In the genomic region with DNA sequence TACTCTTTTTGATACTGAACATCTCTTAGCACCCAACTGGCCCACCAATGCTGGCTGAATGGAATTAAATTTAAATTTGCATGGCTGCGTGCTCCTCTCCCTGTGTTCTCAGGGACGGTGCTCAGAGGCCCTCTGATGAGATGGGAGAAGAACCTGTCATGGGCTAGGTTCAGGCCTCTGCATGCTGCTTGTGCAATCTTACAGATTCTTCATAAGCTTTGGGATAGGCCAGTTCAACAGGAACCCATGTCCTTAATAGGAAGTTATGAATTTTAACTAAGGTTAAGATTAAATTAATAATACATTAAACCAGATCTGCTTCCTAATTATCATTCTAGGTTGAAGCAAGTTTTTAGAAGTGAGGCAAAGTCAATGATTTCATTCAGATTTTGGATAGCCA, we compare ENCODE assay signal across 21 cellular contexts.
A peak's percentile ranks its signal among the peaks of the same experiment; 100 is the strongest.
DNase-seq lines count a peak whose midpoint lies in the region; ATAC-seq and TF ChIP-seq lines count a peak whose summit lies in the region.
"Had no signal": no experiment of that assay in that cellular context is flagged by ENCODE, and none has a peak within 500 bp of the region (broad histone marks: within the 10 kb centered on the region; RNA-seq: fewer than 3 reads in every experiment).

No MANE protein-coding gene starts in this region.

- no peaks in the 10 kb centered on the region for H3K27me3 ChIP-seq in SK-N-SH (ENCODE audit: insufficient read depth)
- H3K27me3 ChIP-seq: dorsolateral prefrontal cortex, testis had no signal

- intact Hi-C loops in lower leg skin (cut with DNase I; ENCODE audit: low total_unique reads), result no loop called here

- no peak for DNase-seq in SK-N-SH
- DNase-seq in epithelial cell of prostate (ENCODE audit: low read depth, low spot score), result no peak
- DNase-seq in neural crest cell (ENCODE audit: low read depth, low spot score), result no peak
- DNase-seq in lower leg skin (ENCODE audit: low spot score in 2 of 2), result no peak
- DNase-seq in NCI-H1092 (lab: John Stamatoyannopoulos, UW), result no peak
- no peak for DNase-seq in NCI-H2029 (lab: John Stamatoyannopoulos, UW)
- DNase-seq: activated CD4-positive, alpha-beta T cell treated with anti-CD3 and anti-CD28 coated beads, Interleukin-2, amount 10 ng/mL, durations not matched to agents 7 days and 5 days; activated naive CD4-positive, alpha-beta T cell treated with anti-CD3 and anti-CD28 coated beads for 36 hours; C1 segment of cervical spinal cord; DMS 273 treated with DMSO at 0.1 percent for 48 hours; dorsolateral prefrontal cortex; GF-D8; hypothalamus; NCI-H2029 treated with DMSO at 0.1 percent for 48 hours; NCI-H524 treated with DMSO at 0.1 percent for 48 hours; OCI-M1; small intestine; testis had no signal

- H3F3A ChIP-seq in SK-N-SH (replicated peaks; ENCODE audit: insufficient read depth), result peaks cover 32% of the 10 kb centered on the region

- CTCF ChIA-PET in SK-N-SH (lab: Yijun Ruan, JAX), result no interaction called here

- no peak overlapping the region for H3K4me3 Mint-ChIP-seq in neural crest cell
- H3K4me3 Mint-ChIP-seq: activated CD4-positive, alpha-beta T cell treated with anti-CD3 and anti-CD28 coated beads, Interleukin-2, amount 10 ng/mL, durations not matched to agents 7 days and 5 days; activated naive CD4-positive, alpha-beta T cell treated with anti-CD3 and anti-CD28 coated beads for 36 hours had no signal

- H3K4me3 ChIP-seq in SK-N-SH (ENCODE audit: low read depth in 2 of 2, low read length in 1 of 2), result no peak overlapping the region
- H3K4me3 ChIP-seq in lower leg skin (ENCODE audit: low read depth, poor library complexity, severe bottlenecking), result no peak overlapping the region
- H3K4me3 ChIP-seq: dorsolateral prefrontal cortex, testis had no signal

- H3K4me1 Mint-ChIP-seq in neural crest cell, result peaks cover 75% of the 10 kb centered on the region
- H3K4me1 Mint-ChIP-seq: activated CD4-positive, alpha-beta T cell treated with anti-CD3 and anti-CD28 coated beads, Interleukin-2, amount 10 ng/mL, durations not matched to agents 7 days and 5 days had no signal

- no peaks in the 10 kb centered on the region for H3K9me3 ChIP-seq in SK-N-SH
- H3K9me3 ChIP-seq: testis had no signal

- H3K79me2 ChIP-seq in SK-N-SH (ENCODE audit: insufficient read depth), result no peaks in the 10 kb centered on the region

- TF ChIP-seq EP300 in SK-N-SH (IDR thresholded peaks at IDR 0.05; ENCODE audit: borderline replicate concordance in 1 of 2, low read depth in 1 of 2, low read length in 1 of 2), result no peak

- H3K27ac Mint-ChIP-seq in neural crest cell (ENCODE audit: unreplicated experiment), result peak overlapping the region; percentile 99
- H3K27ac Mint-ChIP-seq: activated CD4-positive, alpha-beta T cell treated with anti-CD3 and anti-CD28 coated beads, Interleukin-2, amount 10 ng/mL, durations not matched to agents 7 days and 5 days; activated naive CD4-positive, alpha-beta T cell treated with anti-CD3 and anti-CD28 coated beads for 36 hours had no signal

- H3K4me2 ChIP-seq in SK-N-SH, result peak overlapping the region; percentile 73; the same call in 1 of the 2 replicates

- no peaks in the 10 kb centered on the region for H3K9me3 Mint-ChIP-seq in neural crest cell
- H3K9me3 Mint-ChIP-seq: activated CD4-positive, alpha-beta T cell treated with anti-CD3 and anti-CD28 coated beads, Interleukin-2, amount 10 ng/mL, durations not matched to agents 7 days and 5 days; activated naive CD4-positive, alpha-beta T cell treated with anti-CD3 and anti-CD28 coated beads for 36 hours had no signal

- no peaks in the 10 kb centered on the region for H4K20me1 ChIP-seq in SK-N-SH (ENCODE audit: insufficient read depth)

- WGBS in SK-N-SH (ENCODE audit: low lambda C conversion rate), result 100% methylated on average over 2 of the region's 2 CpGs
- WGBS in lower leg skin, 2 donors, result 61 to 64% methylated on average over 2 of the region's 2 CpGs

- TF ChIP-seq CTCF in SK-N-SH (IDR thresholded peaks at IDR 0.05) (no peak), neural crest cell (conservative IDR thresholded peaks at IDR 0.05) (no peak), lower leg skin (IDR thresholded peaks at IDR 0.05) (no peak)

- H3K27me3 Mint-ChIP-seq in neural crest cell (ENCODE audit: low read depth), result no peaks in the 10 kb centered on the region
- H3K27me3 Mint-ChIP-seq: activated CD4-positive, alpha-beta T cell treated with anti-CD3 and anti-CD28 coated beads, Interleukin-2, amount 10 ng/mL, durations not matched to agents 7 days and 5 days had no signal

- H2AFZ ChIP-seq in SK-N-SH (ENCODE audit: low read depth), result no peak overlapping the region

- no peaks in the 10 kb centered on the region for H3K9me2 ChIP-seq in SK-N-SH

- H3K36me3 ChIP-seq in SK-N-SH (replicated peaks in 1 of 2; ENCODE audit: control insufficient read depth in 1 of 2, insufficient read depth in 2 of 2, low read length in 1 of 2), result no peaks in the 10 kb centered on the region

- TF ChIP-seq RAD21 in SK-N-SH (IDR thresholded peaks at IDR 0.05; ENCODE audit: low read length), result no peak

- peak overlapping the region; percentile 63; the same call in 1 of the 2 replicates for H3K9ac ChIP-seq in SK-N-SH

- no peak for TF ChIP-seq POLR2A in lower leg skin (IDR thresholded peaks at IDR 0.05)

- peak overlapping the region in 1 of 2 experiments; percentile 96; a peak in 3 of 4 replicates for H3K27ac ChIP-seq in SK-N-SH (ENCODE audit: low read depth in 2 of 2, low read length in 1 of 2)
- H3K27ac ChIP-seq in epithelial cell of prostate, result peak overlapping the region; percentile 86
- H3K27ac ChIP-seq: 22Rv1, dorsolateral prefrontal cortex, testis had no signal

- POLR2A ChIA-PET in SK-N-SH (lab: Yijun Ruan, JAX), result no interaction called here

- H3K4me1 ChIP-seq in SK-N-SH (ENCODE audit: control insufficient read depth in 1 of 2, insufficient read depth in 2 of 2, low read depth in 1 of 2, low read length in 1 of 2), result peaks cover 9 to 20% of the 10 kb centered on the region in 2 experiments
- H3K4me1 ChIP-seq: testis had no signal

- H3K36me3 Mint-ChIP-seq in neural crest cell (ENCODE audit: low read depth), result no peaks in the 10 kb centered on the region

- ATAC-seq in SK-N-SH treated with all-trans-retinoic acid at 6 μM for 48 hours (no peak), HG03378 (IDR thresholded peaks at IDR 0.05; ENCODE audit: unreplicated experiment) (no peak)

TF ChIP-seq in SK-N-SH, 30 proteins besides CTCF, POLR2A, EP300 and RAD21 (continues in another document):
- TF ChIP-seq NRF1 (IDR thresholded peaks at IDR 0.05; ENCODE audit: low read depth, low read length) (no peak), USF1 (IDR thresholded peaks at IDR 0.05; ENCODE audit: borderline replicate concordance, low read depth) (no peak), MXI1 (IDR thresholded peaks at IDR 0.05; ENCODE audit: low read depth, low read length) (no peak), FOXM1 (IDR thresholded peaks at IDR 0.05; ENCODE audit: low read depth) (no peak)
- TF ChIP-seq, protein P1, sequence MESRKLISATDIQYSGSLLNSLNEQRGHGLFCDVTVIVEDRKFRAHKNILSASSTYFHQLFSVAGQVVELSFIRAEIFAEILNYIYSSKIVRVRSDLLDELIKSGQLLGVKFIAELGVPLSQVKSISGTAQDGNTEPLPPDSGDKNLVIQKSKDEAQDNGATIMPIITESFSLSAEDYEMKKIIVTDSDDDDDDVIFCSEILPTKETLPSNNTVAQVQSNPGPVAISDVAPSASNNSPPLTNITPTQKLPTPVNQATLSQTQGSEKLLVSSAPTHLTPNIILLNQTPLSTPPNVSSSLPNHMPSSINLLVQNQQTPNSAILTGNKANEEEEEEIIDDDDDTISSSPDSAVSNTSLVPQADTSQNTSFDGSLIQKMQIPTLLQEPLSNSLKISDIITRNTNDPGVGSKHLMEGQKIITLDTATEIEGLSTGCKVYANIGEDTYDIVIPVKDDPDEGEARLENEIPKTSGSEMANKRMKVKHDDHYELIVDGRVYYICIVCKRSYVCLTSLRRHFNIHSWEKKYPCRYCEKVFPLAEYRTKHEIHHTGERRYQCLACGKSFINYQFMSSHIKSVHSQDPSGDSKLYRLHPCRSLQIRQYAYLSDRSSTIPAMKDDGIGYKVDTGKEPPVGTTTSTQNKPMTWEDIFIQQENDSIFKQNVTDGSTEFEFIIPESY (IDR thresholded peaks at IDR 0.05; ENCODE audit: borderline replicate concordance, low read depth), result no peak

TF ChIP-seq in SK-N-SH treated with all-trans-retinoic acid at 6 μM for 48 hours, 23 proteins besides CTCF, POLR2A, EP300 and RAD21 (continues in another document):
- no peak for TF ChIP-seq BACH2 (CRISPR knock-in tag; IDR thresholded peaks at IDR 0.05; ENCODE audit: borderline replicate concordance)
- no peak for TF ChIP-seq TCF4 (CRISPR knock-in tag; IDR thresholded peaks at IDR 0.05; ENCODE audit: borderline replicate concordance)
- TF ChIP-seq PPARA (CRISPR knock-in tag; IDR thresholded peaks at IDR 0.05; ENCODE audit: borderline replicate concordance), result no peak
- no peak for TF ChIP-seq ZFP3 (CRISPR knock-in tag; IDR thresholded peaks at IDR 0.05)
- TF ChIP-seq GLIS3 (CRISPR knock-in tag; IDR thresholded peaks at IDR 0.05), result no peak
- no peak for TF ChIP-seq ZC3H10 (CRISPR knock-in tag; IDR thresholded peaks at IDR 0.05)
- TF ChIP-seq, protein P2, sequence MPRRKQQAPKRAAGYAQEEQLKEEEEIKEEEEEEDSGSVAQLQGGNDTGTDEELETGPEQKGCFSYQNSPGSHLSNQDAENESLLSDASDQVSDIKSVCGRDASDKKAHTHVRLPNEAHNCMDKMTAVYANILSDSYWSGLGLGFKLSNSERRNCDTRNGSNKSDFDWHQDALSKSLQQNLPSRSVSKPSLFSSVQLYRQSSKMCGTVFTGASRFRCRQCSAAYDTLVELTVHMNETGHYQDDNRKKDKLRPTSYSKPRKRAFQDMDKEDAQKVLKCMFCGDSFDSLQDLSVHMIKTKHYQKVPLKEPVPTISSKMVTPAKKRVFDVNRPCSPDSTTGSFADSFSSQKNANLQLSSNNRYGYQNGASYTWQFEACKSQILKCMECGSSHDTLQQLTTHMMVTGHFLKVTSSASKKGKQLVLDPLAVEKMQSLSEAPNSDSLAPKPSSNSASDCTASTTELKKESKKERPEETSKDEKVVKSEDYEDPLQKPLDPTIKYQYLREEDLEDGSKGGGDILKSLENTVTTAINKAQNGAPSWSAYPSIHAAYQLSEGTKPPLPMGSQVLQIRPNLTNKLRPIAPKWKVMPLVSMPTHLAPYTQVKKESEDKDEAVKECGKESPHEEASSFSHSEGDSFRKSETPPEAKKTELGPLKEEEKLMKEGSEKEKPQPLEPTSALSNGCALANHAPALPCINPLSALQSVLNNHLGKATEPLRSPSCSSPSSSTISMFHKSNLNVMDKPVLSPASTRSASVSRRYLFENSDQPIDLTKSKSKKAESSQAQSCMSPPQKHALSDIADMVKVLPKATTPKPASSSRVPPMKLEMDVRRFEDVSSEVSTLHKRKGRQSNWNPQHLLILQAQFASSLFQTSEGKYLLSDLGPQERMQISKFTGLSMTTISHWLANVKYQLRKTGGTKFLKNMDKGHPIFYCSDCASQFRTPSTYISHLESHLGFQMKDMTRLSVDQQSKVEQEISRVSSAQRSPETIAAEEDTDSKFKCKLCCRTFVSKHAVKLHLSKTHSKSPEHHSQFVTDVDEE (CRISPR knock-in tag; IDR thresholded peaks at IDR 0.05), result no peak
- no peak for TF ChIP-seq TOX (CRISPR knock-in tag; IDR thresholded peaks at IDR 0.05; ENCODE audit: borderline replicate concordance)
- TF ChIP-seq SNAI2 (CRISPR knock-in tag; IDR thresholded peaks at IDR 0.05), result no peak
